In the genomic region with DNA sequence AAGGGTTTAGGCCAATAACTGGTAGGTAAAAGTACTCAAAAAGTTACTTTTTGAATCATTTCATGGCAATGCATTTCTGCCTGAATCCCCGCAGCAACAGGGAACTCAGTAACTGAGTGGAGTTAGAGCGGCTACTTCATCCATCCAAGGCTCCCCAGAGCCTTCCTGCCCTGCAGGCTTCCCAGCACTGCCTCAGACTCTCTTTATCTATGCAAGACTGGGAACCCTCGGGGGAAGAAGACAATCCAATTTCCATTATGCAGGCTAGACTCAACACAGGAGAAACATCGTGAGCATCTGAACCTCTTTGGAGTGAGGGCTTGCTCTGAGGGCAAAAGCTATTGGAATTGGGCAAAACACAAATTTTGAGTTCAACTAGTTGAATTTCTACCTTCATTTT, we compare ENCODE assay signal across 33 cellular contexts. TPM values are rescaled to one million over a fixed set of nuclear protein-coding genes. Genes with fewer than 3 reads are reported as not detected.
"Had no signal": no experiment of that assay in that cellular context is flagged by ENCODE, and none has a peak within 500 bp of the region (broad histone marks: within the 10 kb centered on the region; RNA-seq: fewer than 3 reads in every experiment).

No MANE protein-coding gene starts in this region.

- ATAC-seq: activated naive CD8-positive, alpha-beta T cell treated with anti-CD3 and anti-CD28 coated beads, Interleukin-2, amount 50 U/mL, for 24 hours; Panc1 had no signal

- DNase-seq: activated B cell treated with CpG ODN at 0.5 μM for 24 hours; activated CD4-positive, alpha-beta memory T cell treated with anti-CD3 and anti-CD28 coated beads for 36 hours; activated CD4-positive, alpha-beta T cell treated with anti-CD3 and anti-CD28 coated beads for 4 hours; activated CD4-positive, alpha-beta T cell treated with anti-CD3 and anti-CD28 coated beads, Interleukin-2, amount 50 U/mL, for 1 hour; activated CD4-positive, CD25-positive, alpha-beta regulatory T cell treated with anti-CD3 and anti-CD28 coated beads, Interleukin-2, amount 50 U/mL, for 72 hours; activated CD8-positive, alpha-beta memory T cell treated with anti-CD3 and anti-CD28 coated beads, Interleukin-2, amount 50 U/mL, for 4 hours; activated effector memory CD4-positive, alpha-beta T cell treated with Interleukin-2 at 50 U/mL for 16 hours; activated naive CD4-positive, alpha-beta T cell treated with anti-CD3 and anti-CD28 coated beads, Interleukin-2, amount 10 ng/mL, durations not matched to agents 7 days and 5 days; activated naive CD8-positive, alpha-beta T cell treated with anti-CD3 and anti-CD28 coated beads, Interleukin-2, amount 50 U/mL, for 24 hours; activated T-cell treated with anti-CD3 and anti-CD28 coated beads for 4 hours; activated T-cell treated with anti-CD3 and anti-CD28 coated beads, Interleukin-2, amount 50 U/mL, for 48 hours; anterior cingulate cortex; MM.1S; MV-4-11; NCI-H1092; NCI-H1436 treated with DMSO at 0.1 percent for 48 hours; NCI-H1694 treated with DMSO at 0.1 percent for 48 hours; NCI-H2029; NCI-H2227 treated with DMSO at 0.1 percent for 48 hours; NCI-H446; NCI-H510A treated with DMSO at 0.1 percent for 48 hours; NCI-H526 treated with DMSO at 0.1 percent for 48 hours; NCI-H774; SHP77; SJCRH30; T1000 had no signal

- H3K36me3 Mint-ChIP-seq: activated CD4-positive, alpha-beta memory T cell treated with anti-CD3 and anti-CD28 coated beads for 36 hours; activated naive CD4-positive, alpha-beta T cell treated with anti-CD3 and anti-CD28 coated beads, Interleukin-2, amount 10 ng/mL, durations not matched to agents 7 days and 5 days; brain had no signal

- H3K27ac Mint-ChIP-seq: activated B cell treated with CpG ODN at 0.5 μM for 24 hours; activated CD4-positive, alpha-beta memory T cell treated with anti-CD3 and anti-CD28 coated beads for 36 hours; activated naive CD4-positive, alpha-beta T cell treated with anti-CD3 and anti-CD28 coated beads, Interleukin-2, amount 10 ng/mL, durations not matched to agents 7 days and 5 days; activated naive CD8-positive, alpha-beta T cell; activated naive CD8-positive, alpha-beta T cell treated with anti-CD3 and anti-CD28 coated beads, Interleukin-2, amount 50 U/mL, for 24 hours; brain had no signal

- H3K27me3 Mint-ChIP-seq: activated B cell treated with CpG ODN at 0.5 μM for 24 hours; activated CD4-positive, alpha-beta memory T cell treated with anti-CD3 and anti-CD28 coated beads for 36 hours; activated naive CD4-positive, alpha-beta T cell treated with anti-CD3 and anti-CD28 coated beads, Interleukin-2, amount 10 ng/mL, durations not matched to agents 7 days and 5 days; activated naive CD8-positive, alpha-beta T cell; activated naive CD8-positive, alpha-beta T cell treated with anti-CD3 and anti-CD28 coated beads, Interleukin-2, amount 50 U/mL, for 24 hours; brain had no signal

- H3K9me3 Mint-ChIP-seq: activated B cell treated with CpG ODN at 0.5 μM for 24 hours; activated CD4-positive, alpha-beta memory T cell treated with anti-CD3 and anti-CD28 coated beads for 36 hours; activated naive CD4-positive, alpha-beta T cell treated with anti-CD3 and anti-CD28 coated beads, Interleukin-2, amount 10 ng/mL, durations not matched to agents 7 days and 5 days; activated naive CD8-positive, alpha-beta T cell treated with anti-CD3 and anti-CD28 coated beads, Interleukin-2, amount 50 U/mL, for 24 hours; central memory CD8-positive, alpha-beta T cell had no signal

- H3K4me3 Mint-ChIP-seq: activated B cell treated with CpG ODN at 0.5 μM for 24 hours; activated CD4-positive, alpha-beta memory T cell treated with anti-CD3 and anti-CD28 coated beads for 36 hours; activated naive CD4-positive, alpha-beta T cell treated with anti-CD3 and anti-CD28 coated beads, Interleukin-2, amount 10 ng/mL, durations not matched to agents 7 days and 5 days; activated naive CD8-positive, alpha-beta T cell; activated naive CD8-positive, alpha-beta T cell treated with anti-CD3 and anti-CD28 coated beads, Interleukin-2, amount 50 U/mL, for 24 hours; brain; central memory CD8-positive, alpha-beta T cell had no signal

- H3K4me1 Mint-ChIP-seq: activated B cell treated with CpG ODN at 0.5 μM for 24 hours; activated naive CD4-positive, alpha-beta T cell treated with anti-CD3 and anti-CD28 coated beads, Interleukin-2, amount 10 ng/mL, durations not matched to agents 7 days and 5 days; activated naive CD8-positive, alpha-beta T cell treated with anti-CD3 and anti-CD28 coated beads, Interleukin-2, amount 50 U/mL, for 24 hours; central memory CD8-positive, alpha-beta T cell had no signal

RNA-seq across cellular contexts. Expression of a gene that starts 23.1 kb away (rescaled TPM):
- total RNA-seq: LHCN-M2; T-helper 1 cell treated with Interleukin-12 subunit alpha and Interleukin-12 subunit beta and Interleukin-4 antibody, amounts not matched to agents 30 ng/mL and 1 ng/mL, for 36 hours; T-helper 2 cell treated with Interferon-gamma antibody and Interleukin-4, amounts not matched to agents 100 ng/mL and 5 ng/mL, for 36 hours had no signal

RNA-seq across cellular contexts. Expression of a gene that starts 52.1 kb away (rescaled TPM):
- total RNA-seq: LHCN-M2 had no signal
